8 cellular contexts compared by ENCODE assay signal in the genomic region with DNA sequence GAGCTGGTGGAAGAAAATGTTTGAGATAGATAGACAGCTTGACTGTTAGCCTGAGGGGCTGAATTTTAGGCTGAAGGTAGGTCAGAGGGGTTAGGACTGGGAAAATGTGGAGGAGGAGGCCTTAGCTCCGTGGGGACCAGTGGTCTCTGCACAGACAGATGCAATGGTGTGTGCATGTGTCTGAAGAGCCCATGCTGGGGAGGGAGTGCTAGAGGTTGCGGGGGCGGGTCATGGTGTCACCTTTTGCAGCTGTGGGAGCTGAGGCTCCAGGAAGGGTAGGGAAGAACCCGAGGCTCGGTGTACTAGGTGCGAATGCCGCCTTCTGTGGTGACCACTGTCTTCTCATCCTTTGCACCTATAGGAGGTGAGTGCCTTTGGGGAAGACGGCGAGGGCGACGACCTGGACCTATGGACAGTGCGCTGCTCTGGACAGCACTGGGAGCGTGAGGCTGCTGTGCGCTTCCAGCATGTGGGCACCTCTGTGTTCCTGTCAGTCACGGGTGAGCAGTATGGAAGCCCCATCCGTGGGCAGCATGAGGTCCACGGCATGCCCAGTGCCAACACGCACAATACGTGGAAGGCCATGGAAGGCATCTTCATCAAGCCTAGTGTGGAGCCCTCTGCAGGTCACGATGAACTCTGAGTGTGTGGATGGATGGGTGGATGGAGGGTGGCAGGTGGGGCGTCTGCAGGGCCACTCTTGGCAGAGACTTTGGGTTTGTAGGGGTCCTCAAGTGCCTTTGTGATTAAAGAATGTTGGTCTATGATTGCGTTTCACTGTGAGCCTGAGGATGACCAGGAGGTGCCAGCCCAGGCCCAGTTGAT. TPM values are rescaled to one million over a fixed set of nuclear protein-coding genes. Genes with fewer than 3 reads are reported as not detected.
A peak's percentile ranks its signal among the peaks of the same experiment; 100 is the strongest.
DNase-seq lines count a peak whose midpoint lies in the region; ATAC-seq, FAIRE-seq and TF ChIP-seq lines count a peak whose summit lies in the region.

No MANE protein-coding gene starts in this region.

- peaks cover 9 to 13% of the 10 kb centered on the region in 2 donors for H3K4me1 ChIP-seq in neuronal stem cell (ENCODE audit: control insufficient read depth in 2 of 2, insufficient read depth in 1 of 2, low read depth in 1 of 2, low read length in 2 of 2)
- peaks cover 18% of the 10 kb centered on the region for H3K4me1 ChIP-seq in suprapubic skin
- H3K4me1 ChIP-seq in effector memory CD4-positive, alpha-beta T cell (ENCODE audit: control insufficient read depth, insufficient read depth, low read length, poor library complexity, severe bottlenecking), result peaks cover 24% of the 10 kb centered on the region
- H3K4me1 ChIP-seq in mucosa of descending colon (ENCODE audit: low read depth), result peaks cover 16% of the 10 kb centered on the region

- H2BK15ac ChIP-seq in neuronal stem cell (ENCODE audit: low read length), result no peak overlapping the region

- FAIRE-seq in bronchial epithelial cell (lab: Jason Lieb, UNC), result peak; percentile 68

- H3K4me3 ChIP-seq in LNCaP clone FGC (ENCODE audit: low read depth, low read length) (peak overlapping the region; percentile 77), bronchial epithelial cell (ENCODE audit: low read depth, low read length) (no peak overlapping the region), neuronal stem cell (ENCODE audit: low read length in 2 of 2) (peak overlapping the region; percentile 66 to 81), suprapubic skin (no peak overlapping the region), mucosa of descending colon (no peak overlapping the region)
- H3K4me3 ChIP-seq in effector memory CD4-positive, alpha-beta T cell (ENCODE audit: insufficient read depth, low read depth, low read length, poor library complexity, severe bottlenecking), result no peak overlapping the region

- H3K36me3 ChIP-seq in bronchial epithelial cell (ENCODE audit: control insufficient read depth, insufficient read depth, low read length) (peaks cover 3% of the 10 kb centered on the region), neuronal stem cell (replicated peaks in 1 of 2; ENCODE audit: control insufficient read depth in 2 of 2, insufficient read depth in 2 of 2, low read length in 2 of 2) (peaks cover 17 to 38% of the 10 kb centered on the region in 2 donors), suprapubic skin (peaks cover 6% of the 10 kb centered on the region), mucosa of descending colon (ENCODE audit: low read depth) (no peaks in the 10 kb centered on the region)
- no peaks in the 10 kb centered on the region for H3K36me3 ChIP-seq in effector memory CD4-positive, alpha-beta T cell (ENCODE audit: control insufficient read depth, insufficient read depth, low read length)

- TF ChIP-seq EP300 in suprapubic skin (IDR thresholded peaks at IDR 0.05), result no peak

- H3K27ac ChIP-seq in neuronal stem cell (replicated peaks; ENCODE audit: low read length) (no peak overlapping the region), suprapubic skin (no peak overlapping the region)
- H3K27ac ChIP-seq in effector memory CD4-positive, alpha-beta T cell (ENCODE audit: insufficient read depth, low read length, poor library complexity, severe bottlenecking), result no peak overlapping the region

- no peak overlapping the region for H2AFZ ChIP-seq in neuronal stem cell (ENCODE audit: low read length)

- no peak overlapping the region for H4K91ac ChIP-seq in neuronal stem cell (ENCODE audit: low read depth, low read length, poor library complexity)

- peak overlapping the region; percentile 15 for H3K9ac ChIP-seq in neuronal stem cell (ENCODE audit: low read depth, low read length, poor library complexity)

- no peak overlapping the region for H3K4ac ChIP-seq in neuronal stem cell (ENCODE audit: low read length)

- H2BK5ac ChIP-seq in neuronal stem cell (ENCODE audit: low read length), result no peak overlapping the region

- H3K27me3 ChIP-seq in bronchial epithelial cell (ENCODE audit: control insufficient read depth, insufficient read depth, low read length), result no peaks in the 10 kb centered on the region
- no peaks in the 10 kb centered on the region for H3K27me3 ChIP-seq in neuronal stem cell (ENCODE audit: control insufficient read depth in 3 of 3, insufficient read depth in 3 of 3, low read depth in 1 of 3, low read length in 3 of 3)
- H3K27me3 ChIP-seq in suprapubic skin, result no peaks in the 10 kb centered on the region
- no peaks in the 10 kb centered on the region for H3K27me3 ChIP-seq in effector memory CD4-positive, alpha-beta T cell (replicated peaks; ENCODE audit: control insufficient read depth, insufficient read depth, low read length, poor library complexity, severe bottlenecking)

- WGBS in neuronal stem cell (ENCODE audit: extremely low coverage in 2 of 2, insufficient read length in 2 of 2, insufficient replicate concordance in 1 of 2), 2 donors, result no CpG with 5 or more reads among the region's 22 CpGs
- 91% methylated on average over 21 of the region's 22 CpGs for WGBS in suprapubic skin

- no peak for TF ChIP-seq POLR2A in suprapubic skin (IDR thresholded peaks at IDR 0.05)

- no peak for ATAC-seq in mucosa of descending colon

- no peak overlapping the region for H2BK12ac ChIP-seq in neuronal stem cell (ENCODE audit: low read length)

- no peak overlapping the region for H2BK120ac ChIP-seq in neuronal stem cell (ENCODE audit: low read depth, low read length)

- POLR2A ChIA-PET in GM10248 (lab: Yijun Ruan, JAX), result no interaction called here

- DNase-seq in GM10248 (ENCODE audit: extremely low spot score), result no peak
- DNase-seq in LNCaP clone FGC (ENCODE audit: low read depth), result no peak
- DNase-seq in bronchial epithelial cell (ENCODE audit: low read depth), result no peak
- no peak for DNase-seq in neuronal stem cell (ENCODE audit: low spot score)
- no peak for DNase-seq in suprapubic skin (ENCODE audit: low spot score in 2 of 2)
- DNase-seq in effector memory CD4-positive, alpha-beta T cell, result no peak
- no peak for DNase-seq in mucosa of descending colon
- no peak for DNase-seq in NCI-H1694 (lab: John Stamatoyannopoulos, UW)

- no peaks in the 10 kb centered on the region for H3K9me3 ChIP-seq in neuronal stem cell (replicated peaks in 1 of 2; ENCODE audit: control insufficient read depth in 2 of 2, insufficient read depth in 1 of 2, low read depth in 1 of 2, low read length in 2 of 2)
- no peaks in the 10 kb centered on the region for H3K9me3 ChIP-seq in suprapubic skin
- H3K9me3 ChIP-seq in effector memory CD4-positive, alpha-beta T cell (ENCODE audit: control insufficient read depth, low read length), result no peaks in the 10 kb centered on the region
- no peaks in the 10 kb centered on the region for H3K9me3 ChIP-seq in mucosa of descending colon

- CTCF ChIA-PET in GM10248 (lab: Yijun Ruan, JAX), result interaction anchor here (0.6 to 9.3 kb wide), 16 partner anchors 9 to 542 kb away, joined by 3 to 274 read pairs (median 4); a partner anchor contains a TSS

- no peak overlapping the region for H3K18ac ChIP-seq in neuronal stem cell (ENCODE audit: low read length)

- no peak overlapping the region for H2AK5ac ChIP-seq in neuronal stem cell (ENCODE audit: low read depth, low read length)

- H4K8ac ChIP-seq in neuronal stem cell (ENCODE audit: low read depth, low read length), result no peak overlapping the region

- intact Hi-C loops in mucosa of descending colon (cut with DNase I, micrococcal nuclease), result no loop called here

- peak overlapping the region; percentile 83 for H3K23ac ChIP-seq in neuronal stem cell (ENCODE audit: low read depth, low read length, poor library complexity)

- TF ChIP-seq CTCF in GM10248 (IDR thresholded peaks at IDR 0.05; ENCODE audit: control extremely low read depth, extremely low read depth, low read depth, missing control alignments), result peak; percentile 39
- no peak for TF ChIP-seq CTCF in LNCaP clone FGC (IDR thresholded peaks at IDR 0.05; ENCODE audit: control insufficient read depth, extremely low read depth, insufficient read depth)
- peak; percentile 16 for TF ChIP-seq CTCF in bronchial epithelial cell (IDR thresholded peaks at IDR 0.05; ENCODE audit: insufficient read depth, low read length, severe bottlenecking)
- no peak for TF ChIP-seq CTCF in suprapubic skin (IDR thresholded peaks at IDR 0.05)
- no peak for TF ChIP-seq CTCF in mucosa of descending colon (IDR thresholded peaks at IDR 0.05)

- no peak overlapping the region for H3K14ac ChIP-seq in neuronal stem cell (ENCODE audit: low read length)

- no peak overlapping the region for H3K4me2 ChIP-seq in neuronal stem cell (ENCODE audit: insufficient read depth, low read length, poor library complexity, severe bottlenecking)

- peaks cover 9% of the 10 kb centered on the region for H3K79me1 ChIP-seq in neuronal stem cell (ENCODE audit: low read depth, low read length)

RNA-seq across cellular contexts. Expression of a gene that starts 1.6 kb away (rescaled TPM):
- 33.0 and 67.9 TPM in 2 replicates for total RNA-seq in bronchial epithelial cell
- 9.6 TPM for polyA plus RNA-seq in neuronal stem cell (2013, experiment 1 of 2)
- 9.4 TPM for polyA plus RNA-seq in neuronal stem cell (2013, experiment 2 of 2)
- total RNA-seq in suprapubic skin, result 10 to 100 TPM; 11.2 to 23.6 (median 18.7) TPM
- 10 to 100 TPM; 25.8 to 48.8 (median 28.0) TPM for total RNA-seq in mucosa of descending colon

RNA-seq across cellular contexts. Expression of a gene that starts 11.2 kb away (rescaled TPM):
- total RNA-seq in bronchial epithelial cell (not detected in 2 replicates), suprapubic skin (1 to 10 TPM in 2 of 4 donors, not detected in 2; 1.0 TPM), mucosa of descending colon (under 1 TPM; 0.22 to 0.89 (median 0.26) TPM)
- 0.10 TPM for polyA plus RNA-seq in neuronal stem cell (2013, experiment 1 of 2)
- polyA plus RNA-seq in neuronal stem cell (2013, experiment 2 of 2), result 0.18 TPM

RNA-seq across cellular contexts. Expression of a gene that starts 13.9 kb away (rescaled TPM):
- 43.4 and 67.9 TPM in 2 replicates for total RNA-seq in bronchial epithelial cell
- polyA plus RNA-seq in neuronal stem cell (2013, experiment 1 of 2), result 14.9 TPM
- polyA plus RNA-seq in neuronal stem cell (2013, experiment 2 of 2), result 14.0 TPM
- total RNA-seq in suprapubic skin, result 10 to 100 TPM; 28.6 to 34.6 (median 30.9) TPM
- total RNA-seq in mucosa of descending colon, result 10 to 100 TPM; 12.5 to 26.5 (median 21.7) TPM

RNA-seq across cellular contexts. Expression of a gene that starts 22.1 kb away (rescaled TPM):
- total RNA-seq in bronchial epithelial cell (30.0 and 32.6 TPM in 2 replicates), suprapubic skin (100 to 1,000 TPM in 1 of 4 donors, 10 to 100 TPM in 3; 38.4 to 129 (median 40.3) TPM), mucosa of descending colon (10 to 100 TPM; 42.5 to 68.3 (median 61.6) TPM)
- 23.0 TPM for polyA plus RNA-seq in neuronal stem cell (2013, experiment 1 of 2)
- polyA plus RNA-seq in neuronal stem cell (2013, experiment 2 of 2), result 23.7 TPM

Comparison
In these comparisons a context has a peak if more than half of its experiments do, and no peak if none do; other contexts are left out.
1. CTCF ChIP-seq: peak in GM10248 (single experiment) and bronchial epithelial cell (single experiment); none in LNCaP clone FGC (single experiment), suprapubic skin (0 of 2) and mucosa of descending colon (single experiment).
2. H3K4me3 ChIP-seq: peak in LNCaP clone FGC (single experiment) and neuronal stem cell (2 of 2); none in bronchial epithelial cell (single experiment), suprapubic skin (single experiment), effector memory CD4-positive, alpha-beta T cell (single experiment) and mucosa of descending colon (single experiment).